16 cellular contexts compared by ENCODE assay signal in the genomic region with DNA sequence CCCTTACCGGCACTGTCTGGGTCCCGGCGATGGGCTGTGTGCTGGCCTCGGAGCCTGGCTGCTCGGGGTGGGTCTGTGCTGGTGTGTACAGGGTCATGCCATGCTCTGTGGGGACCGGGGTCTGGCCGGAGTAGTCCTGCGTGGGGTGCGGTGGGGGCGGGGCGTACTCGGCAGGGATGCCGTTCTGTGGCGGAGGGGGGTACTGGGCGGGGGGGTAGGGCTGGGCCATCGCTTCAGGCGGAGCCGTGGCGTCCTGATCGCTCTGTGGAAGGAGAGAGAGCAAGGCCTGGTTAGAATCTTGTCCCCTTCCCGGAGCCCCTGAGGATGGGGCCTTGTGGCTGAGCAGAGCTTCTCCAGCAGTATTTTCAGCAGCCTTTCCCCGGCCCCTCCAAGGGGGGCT. TPM values are rescaled to one million over a fixed set of nuclear protein-coding genes. Genes with fewer than 3 reads are reported as not detected.
DNase-seq lines count a peak whose midpoint lies in the region; ATAC-seq and TF ChIP-seq lines count a peak whose summit lies in the region.
"Had no signal": no experiment of that assay in that cellular context is flagged by ENCODE, and none has a peak within 500 bp of the region (broad histone marks: within the 10 kb centered on the region; RNA-seq: fewer than 3 reads in every experiment).

No MANE protein-coding gene starts in this region.

- intact Hi-C loops in thyroid gland (cut with DNase I), result no loop called here

- no peak for DNase-seq in SK-N-SH
- no peak for DNase-seq in thyroid gland
- DNase-seq in GOT3 (lab: John Stamatoyannopoulos, UW), result no peak
- no peak for DNase-seq in NCI-H1105 treated with DMSO at 0.1 percent for 48 hours (lab: John Stamatoyannopoulos, UW)
- DNase-seq: 8988T; AML-193; CD4-positive, alpha-beta T cell; HFFc6 had no signal

- H3K79me2 ChIP-seq in SK-N-SH (ENCODE audit: insufficient read depth), result no peaks in the 10 kb centered on the region

- H3K27me3 ChIP-seq in SK-N-SH (ENCODE audit: insufficient read depth), result peaks cover 35% of the 10 kb centered on the region
- H3K27me3 ChIP-seq in muscle layer of colon (ENCODE audit: control insufficient read depth in 1 of 2, insufficient read depth in 2 of 2, low read length in 2 of 2), result no peaks in the 10 kb centered on the region
- H3K27me3 ChIP-seq in thyroid gland, result no peaks in the 10 kb centered on the region

- H3K36me3 ChIP-seq in SK-N-SH (replicated peaks in 1 of 2; ENCODE audit: control insufficient read depth in 1 of 2, insufficient read depth in 2 of 2, low read length in 1 of 2) (no peaks in the 10 kb centered on the region), muscle layer of colon (ENCODE audit: insufficient read depth, low read length) (peaks cover 5% of the 10 kb centered on the region), thyroid gland (no peaks in the 10 kb centered on the region)
- H3K36me3 ChIP-seq: BLaER1 treated with 17β-estradiol and CSF1 and Interleukin-3, amounts not matched to agents 10 nM and 100 nM; HAP-1 had no signal

- H3K27ac ChIP-seq in SK-N-SH (ENCODE audit: low read depth in 2 of 2, low read length in 1 of 2) (no peak overlapping the region; a peak in 1 of 4 replicates), VCaP (peak overlapping the region; percentile 97), muscle layer of colon (ENCODE audit: low read depth, low read length) (peak overlapping the region; percentile 51), thyroid gland (peak overlapping the region; percentile 75 to 78 (median 76))
- H3K27ac ChIP-seq: BLaER1 treated with 17β-estradiol and CSF1 and Interleukin-3, amounts not matched to agents 10 nM and 100 nM had no signal

- H2AFZ ChIP-seq in SK-N-SH (ENCODE audit: low read depth), result no peak overlapping the region
- H2AFZ ChIP-seq: GM23338 had no signal

- CTCF ChIA-PET in SK-N-SH (lab: Yijun Ruan, JAX), result interaction anchor here (0.9 to 45.1 kb wide), 14 partner anchors 10 to 285 kb away, joined by 3 to 1305 read pairs (median 4); no protein-coding TSS in a partner anchor

- TF ChIP-seq CTCF in SK-N-SH (IDR thresholded peaks at IDR 0.05) (no peak), VCaP (conservative IDR thresholded peaks at IDR 0.05) (no peak), thyroid gland (IDR thresholded peaks at IDR 0.05) (no peak)

- peak; percentile 11 for ATAC-seq in SK-N-SH treated with all-trans-retinoic acid at 6 μM for 48 hours
- ATAC-seq in GM18519 (IDR thresholded peaks at IDR 0.05; ENCODE audit: low FRiP score, unreplicated experiment), result no peak
- ATAC-seq: GM12878 had no signal

- H3K9ac ChIP-seq in SK-N-SH (no peak overlapping the region), muscle layer of colon (ENCODE audit: low read length) (no peak overlapping the region)

- no peak for TF ChIP-seq EP300 in SK-N-SH (IDR thresholded peaks at IDR 0.05; ENCODE audit: borderline replicate concordance in 1 of 2, low read depth in 1 of 2, low read length in 1 of 2)

- TF ChIP-seq RAD21 in SK-N-SH (IDR thresholded peaks at IDR 0.05; ENCODE audit: low read length), result no peak

- H3K9me3 ChIP-seq in SK-N-SH (no peaks in the 10 kb centered on the region), muscle layer of colon (ENCODE audit: low read length) (no peaks in the 10 kb centered on the region), thyroid gland (no peaks in the 10 kb centered on the region)
- H3K9me3 ChIP-seq: BLaER1 treated with 17β-estradiol and CSF1 and Interleukin-3, amounts not matched to agents 10 nM and 100 nM; HAP-1 had no signal

- no peaks in the 10 kb centered on the region for H3F3A ChIP-seq in SK-N-SH (replicated peaks; ENCODE audit: insufficient read depth)

- H4K20me1 ChIP-seq in SK-N-SH (ENCODE audit: insufficient read depth), result no peaks in the 10 kb centered on the region

- H3K9me2 ChIP-seq in SK-N-SH, result no peaks in the 10 kb centered on the region

- no peak overlapping the region for H3K4me2 ChIP-seq in SK-N-SH
- H3K4me2 ChIP-seq: GM23338 had no signal

- 59% methylated on average over 20 of the region's 22 CpGs for WGBS in SK-N-SH (ENCODE audit: low lambda C conversion rate)
- 62 to 70% methylated on average over 2 to 5 of the region's 22 CpGs for WGBS in thyroid gland, 2 donors

- no peak for TF ChIP-seq POLR2A in thyroid gland (IDR thresholded peaks at IDR 0.05)

- POLR2A ChIA-PET in SK-N-SH (lab: Yijun Ruan, JAX), result interaction anchor here (1.3 kb wide), 1 partner anchor 28 kb away, joined by 3 read pairs; no protein-coding TSS in a partner anchor

- no peak overlapping the region for H3K4me3 ChIP-seq in SK-N-SH (ENCODE audit: low read depth in 2 of 2, low read length in 1 of 2)
- H3K4me3 ChIP-seq in muscle layer of colon (ENCODE audit: low read depth in 1 of 2, low read length in 2 of 2), result no peak overlapping the region
- H3K4me3 ChIP-seq in thyroid gland (replicated peaks in 1 of 3), result no peak overlapping the region
- H3K4me3 ChIP-seq: BLaER1 treated with 17β-estradiol and CSF1 and Interleukin-3, amounts not matched to agents 10 nM and 100 nM; GM12878; GM23338; HAP-1 had no signal

- H3K4me1 ChIP-seq in SK-N-SH (ENCODE audit: control insufficient read depth in 1 of 2, insufficient read depth in 2 of 2, low read depth in 1 of 2, low read length in 1 of 2) (peaks cover 0 to 27% of the 10 kb centered on the region in 2 experiments; a peak in 1 of 4 replicates), muscle layer of colon (ENCODE audit: insufficient read depth, low read length) (peaks cover 23% of the 10 kb centered on the region), thyroid gland (peaks cover 20 to 23% of the 10 kb centered on the region in 2 donors)
- H3K4me1 ChIP-seq: HAP-1 had no signal

TF ChIP-seq in SK-N-SH treated with all-trans-retinoic acid at 6 μM for 48 hours, 23 proteins besides CTCF, POLR2A, EP300 and RAD21:
- no peak for TF ChIP-seq ISL1 (CRISPR knock-in tag; IDR thresholded peaks at IDR 0.05)

TF ChIP-seq in SK-N-SH, 30 proteins besides CTCF, POLR2A, EP300 and RAD21:
- TF ChIP-seq CHD2 (IDR thresholded peaks at IDR 0.05; ENCODE audit: low read length, partially characterized antibody), result no peak
- TF ChIP-seq, protein P1, sequence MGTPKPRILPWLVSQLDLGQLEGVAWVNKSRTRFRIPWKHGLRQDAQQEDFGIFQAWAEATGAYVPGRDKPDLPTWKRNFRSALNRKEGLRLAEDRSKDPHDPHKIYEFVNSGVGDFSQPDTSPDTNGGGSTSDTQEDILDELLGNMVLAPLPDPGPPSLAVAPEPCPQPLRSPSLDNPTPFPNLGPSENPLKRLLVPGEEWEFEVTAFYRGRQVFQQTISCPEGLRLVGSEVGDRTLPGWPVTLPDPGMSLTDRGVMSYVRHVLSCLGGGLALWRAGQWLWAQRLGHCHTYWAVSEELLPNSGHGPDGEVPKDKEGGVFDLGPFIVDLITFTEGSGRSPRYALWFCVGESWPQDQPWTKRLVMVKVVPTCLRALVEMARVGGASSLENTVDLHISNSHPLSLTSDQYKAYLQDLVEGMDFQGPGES (IDR thresholded peaks at IDR 0.05; ENCODE audit: low read depth, low read length), result no peak
- TF ChIP-seq, protein P2, sequence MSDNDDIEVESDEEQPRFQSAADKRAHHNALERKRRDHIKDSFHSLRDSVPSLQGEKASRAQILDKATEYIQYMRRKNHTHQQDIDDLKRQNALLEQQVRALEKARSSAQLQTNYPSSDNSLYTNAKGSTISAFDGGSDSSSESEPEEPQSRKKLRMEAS (IDR thresholded peaks at IDR 0.05; ENCODE audit: low read depth), result no peak
- no peak for TF ChIP-seq GABPA (IDR thresholded peaks at IDR 0.05; ENCODE audit: low read depth)
- TF ChIP-seq GATA2 (CRISPR knock-in tag; IDR thresholded peaks at IDR 0.05), result no peak
- no peak for TF ChIP-seq NRF1 (IDR thresholded peaks at IDR 0.05; ENCODE audit: low read depth, low read length)
- TF ChIP-seq EZH2phosphoT487 (IDR thresholded peaks at IDR 0.05; ENCODE audit: borderline replicate concordance, low read depth), result no peak
- TF ChIP-seq, protein P3, sequence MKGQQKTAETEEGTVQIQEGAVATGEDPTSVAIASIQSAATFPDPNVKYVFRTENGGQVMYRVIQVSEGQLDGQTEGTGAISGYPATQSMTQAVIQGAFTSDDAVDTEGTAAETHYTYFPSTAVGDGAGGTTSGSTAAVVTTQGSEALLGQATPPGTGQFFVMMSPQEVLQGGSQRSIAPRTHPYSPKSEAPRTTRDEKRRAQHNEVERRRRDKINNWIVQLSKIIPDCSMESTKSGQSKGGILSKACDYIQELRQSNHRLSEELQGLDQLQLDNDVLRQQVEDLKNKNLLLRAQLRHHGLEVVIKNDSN (IDR thresholded peaks at IDR 0.05; ENCODE audit: borderline replicate concordance, low read depth), result no peak
- no peak for TF ChIP-seq USF2 (IDR thresholded peaks at IDR 0.05; ENCODE audit: borderline replicate concordance, low read depth, low read length)
- no peak for TF ChIP-seq RCOR1 (IDR thresholded peaks at IDR 0.05; ENCODE audit: low read length)
- no peak for TF ChIP-seq JUND (IDR thresholded peaks at IDR 0.05)
- TF ChIP-seq RFX5 (IDR thresholded peaks at IDR 0.05; ENCODE audit: low read length), result no peak
TF ChIP-seq in SK-N-SH: peak in this region for 0.

RNA-seq across cellular contexts. Expression of gene ENGASE, which starts 40.9 kb away (rescaled TPM):
- 30.1 and 30.4 TPM in 2 replicates for polyA plus RNA-seq in SK-N-SH (2012; rRNA removed)
- 4.5 and 7.0 TPM in 2 replicates for polyA plus RNA-seq in SK-N-SH (2012; cell fraction: cytosol; rRNA removed)
- 252 and 275 TPM in 2 replicates for polyA plus RNA-seq in SK-N-SH (2012; cell fraction: nucleus; rRNA removed)
- total RNA-seq in thyroid gland, result 10 to 100 TPM; 23.9 to 37.1 (median 31.2) TPM

Comparison
In these comparisons a context has a peak if more than half of its experiments do, and no peak if none do; other contexts are left out.
1. H3K27ac ChIP-seq: peak in VCaP (single experiment), muscle layer of colon (single experiment) and thyroid gland (3 of 3); none in SK-N-SH (0 of 2).